Comparison of ENCODE assay signal across 8 cellular contexts in genomic region chr1:72283204-72284083, GRCh38. TPM values are rescaled to one million over a fixed set of nuclear protein-coding genes. Genes with fewer than 3 reads are reported as not detected.
DNase-seq lines count a peak whose midpoint lies in the region; ATAC-seq and TF ChIP-seq lines count a peak whose summit lies in the region.

No MANE protein-coding gene starts in this region.

- no peak for TF ChIP-seq CTCF in 22Rv1 (IDR thresholded peaks at IDR 0.05)
- no peak for TF ChIP-seq CTCF in HL-60 (IDR thresholded peaks at IDR 0.05; ENCODE audit: insufficient read depth, low read length)
- no peak for TF ChIP-seq CTCF in heart left ventricle (IDR thresholded peaks at IDR 0.05)

- H3K4me1 ChIP-seq in heart left ventricle = peaks cover 0 to 20% (median 0%) of the 10 kb centered on the region in 12 donors

- peak; percentile 15 for ATAC-seq in GM18505 (IDR thresholded peaks at IDR 0.05; ENCODE audit: unreplicated experiment)
- ATAC-seq in heart left ventricle = peak; percentile 84 to 93 (median 88)

- H3K27ac ChIP-seq in 22Rv1 (peak overlapping the region; percentile 97), HL-60 (replicated peaks) (peak overlapping the region; percentile 72), heart left ventricle (peak overlapping the region; percentile 81 to 96 (median 91))

- TF ChIP-seq POLR2A in GM18505 (IDR thresholded peaks at IDR 0.05; ENCODE audit: borderline replicate concordance, extremely low read depth, insufficient read depth, insufficient read length) = no peak
- TF ChIP-seq POLR2A in heart left ventricle (IDR thresholded peaks at IDR 0.05) = peak in 1 of 2 donors; percentile 17

- 0 to 1% (median 1%) methylated on average over 57 to 59 of the region's 59 CpGs for WGBS in heart left ventricle, 4 donors

- intact Hi-C loops in heart left ventricle (cut with DNase I) = no loop called here

- peak overlapping the region; percentile 67 for H3K4me3 ChIP-seq in HL-60 (replicated peaks; ENCODE audit: insufficient read depth, low read length)
- H3K4me3 ChIP-seq in heart left ventricle = peak overlapping the region; percentile 52 to 91 (median 70)

- H3K9me3 ChIP-seq in heart left ventricle = no peaks in the 10 kb centered on the region

- H3K27me3 ChIP-seq in HL-60 (ENCODE audit: insufficient read depth, poor library complexity, severe bottlenecking) (no peaks in the 10 kb centered on the region), heart left ventricle (no peaks in the 10 kb centered on the region)

- DNase-seq in HL-60 (ENCODE audit: low read depth in 1 of 2, low spot score in 1 of 2) = peak; percentile 50 to 54
- peak; percentile 76 for DNase-seq in NCI-H82 treated with DMSO at 0.1 percent for 48 hours (lab: John Stamatoyannopoulos, UW; ENCODE audit: unreplicated experiment)
- DNase-seq in amniotic stem cell (lab: John Stamatoyannopoulos, UW) = peak; percentile 35
- DNase-seq in heart left ventricle = peak; percentile 57 to 85 (median 78)
- DNase-seq in occipital lobe (lab: John Stamatoyannopoulos, UW) = peak; percentile 84
- DNase-seq in effector CD8-positive, alpha-beta T cell (lab: John Stamatoyannopoulos, UW) = no peak

- H3K36me3 ChIP-seq in heart left ventricle = no peaks in the 10 kb centered on the region

RNA-seq across cellular contexts. Expression of gene NEGR1, which starts 1.1 kb away (rescaled TPM):
- 10 to 100 TPM in 2 of 9 donors, 1 to 10 TPM in 7; 3.9 to 11.3 (median 8.8) TPM for total RNA-seq in heart left ventricle
- 1 to 10 TPM; 1.7 to 2.4 TPM for polyA plus RNA-seq in heart left ventricle
- total RNA-seq in occipital lobe = 40.9 TPM
